ENCODE assay signal across 28 cellular contexts in the genomic region with DNA sequence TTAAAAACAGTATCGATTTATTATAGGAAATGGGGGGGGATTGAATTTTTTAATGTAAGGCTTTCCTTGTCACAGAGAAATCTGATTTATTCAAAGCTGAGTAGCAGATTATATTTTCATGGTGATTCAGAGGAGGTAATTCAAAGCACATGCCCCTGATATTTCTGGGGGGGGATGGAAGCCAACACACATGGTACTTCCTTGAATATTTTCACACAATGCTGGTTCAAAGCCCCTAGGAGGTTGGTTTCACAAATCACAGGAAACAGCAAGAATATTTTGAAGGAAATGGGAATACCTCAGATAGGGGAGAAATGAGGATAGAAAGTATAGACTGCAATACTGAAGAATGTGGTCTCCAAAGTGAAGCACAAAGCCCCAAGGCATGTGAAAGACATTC.
DNase-seq lines count a peak whose midpoint lies in the region; ATAC-seq and TF ChIP-seq lines count a peak whose summit lies in the region.
"Had no signal": no experiment of that assay in that cellular context is flagged by ENCODE, and none has a peak within 500 bp of the region (broad histone marks: within the 10 kb centered on the region; RNA-seq: fewer than 3 reads in every experiment).

No MANE protein-coding gene starts in this region.

- no peak for DNase-seq in mammary epithelial cell
- DNase-seq in breast epithelium (ENCODE audit: low spot score in 2 of 2) = no peak
- DNase-seq in T-helper 17 cell = no peak
- peak; percentile 75 for DNase-seq in fibroblast of peridontal ligament (ENCODE audit: extremely low read depth)
- DNase-seq in mucosa of descending colon = no peak
- DNase-seq in glutamatergic neuron = no peak
- no peak for DNase-seq in prostate gland (ENCODE audit: low spot score)
- DNase-seq: activated naive CD8-positive, alpha-beta T cell treated with anti-CD3 and anti-CD28 coated beads, Interleukin-2, amount 10 ng/mL, durations not matched to agents 7 days and 5 days; DMS 273 treated with DMSO at 0.1 percent for 48 hours; effector memory CD8-positive, alpha-beta T cell; esophagus squamous epithelium; head of caudate nucleus; left lung; NCI-H1105 treated with DMSO at 0.1 percent for 48 hours; NCI-H2029 treated with DMSO at 0.1 percent for 48 hours; NCI-H82; OCI-M1; right lobe of liver; Right ventricle myocardium superior; stimulated activated naive CD8-positive, alpha-beta T cell treated with anti-CD3 and anti-CD28 coated beads, Interleukin-15, amount 100 ng/mL, for 72 hours; tibial artery had no signal

- peak overlapping the region; percentile 3 for H3K27ac ChIP-seq in mammary epithelial cell (ENCODE audit: insufficient read depth, low read depth, low read length)
- no peak overlapping the region for H3K27ac ChIP-seq in breast epithelium
- H3K27ac ChIP-seq in prostate gland = no peak overlapping the region
- H3K27ac ChIP-seq: C4-2B, esophagus squamous epithelium, left lung, parathyroid adenoma, right lobe of liver, tibial artery had no signal

- 100% methylated on average over 1 of the region's 1 CpG for WGBS in mammary epithelial cell (ENCODE audit: low coverage, missing lambda C conversion rate)
- WGBS in prostate gland = 85% methylated on average over 1 of the region's 1 CpG

- H3K27ac Mint-ChIP-seq in T-helper 17 cell (peak overlapping the region; percentile 67), glutamatergic neuron (ENCODE audit: unreplicated experiment) (no peak overlapping the region)
- H3K27ac Mint-ChIP-seq: activated naive CD8-positive, alpha-beta T cell treated with anti-CD3 and anti-CD28 coated beads, Interleukin-2, amount 10 ng/mL, durations not matched to agents 7 days and 5 days; brain; effector memory CD8-positive, alpha-beta T cell; mesothelial cell of epicardium; natural killer cell treated with Interleukin-12 subunit alpha and Interleukin-12 subunit beta and Interleukin-15 and Interleukin-18, amount 100 ng/mL, for 72 hours had no signal

- peaks cover 22% of the 10 kb centered on the region for H3K36me3 Mint-ChIP-seq in T-helper 17 cell (ENCODE audit: low read depth)
- no peaks in the 10 kb centered on the region for H3K36me3 Mint-ChIP-seq in glutamatergic neuron (ENCODE audit: unreplicated experiment)
- H3K36me3 Mint-ChIP-seq: brain, mesothelial cell of epicardium had no signal

- H4K20me1 ChIP-seq in mammary epithelial cell (ENCODE audit: insufficient read depth, low read length) = no peaks in the 10 kb centered on the region

- no peak overlapping the region for H2AFZ ChIP-seq in mammary epithelial cell (ENCODE audit: low read depth, low read length)
- H2AFZ ChIP-seq: parathyroid adenoma had no signal

- H3K36me3 ChIP-seq in mammary epithelial cell (ENCODE audit: insufficient read depth, low read length) = peaks cover 18% of the 10 kb centered on the region
- no peaks in the 10 kb centered on the region for H3K36me3 ChIP-seq in breast epithelium
- H3K36me3 ChIP-seq in mucosa of descending colon (ENCODE audit: low read depth) = no peaks in the 10 kb centered on the region
- no peaks in the 10 kb centered on the region for H3K36me3 ChIP-seq in prostate gland
- H3K36me3 ChIP-seq: tibial artery had no signal

- H3K4me2 ChIP-seq in mammary epithelial cell (ENCODE audit: insufficient read depth, low read depth, low read length) = no peak overlapping the region

- H3K4me3 Mint-ChIP-seq in T-helper 17 cell = no peak overlapping the region
- no peak overlapping the region for H3K4me3 Mint-ChIP-seq in glutamatergic neuron (ENCODE audit: unreplicated experiment)
- H3K4me3 Mint-ChIP-seq: activated naive CD8-positive, alpha-beta T cell treated with anti-CD3 and anti-CD28 coated beads, Interleukin-2, amount 10 ng/mL, durations not matched to agents 7 days and 5 days; brain; effector memory CD8-positive, alpha-beta T cell; mesothelial cell of epicardium; natural killer cell treated with Interleukin-12 subunit alpha and Interleukin-12 subunit beta and Interleukin-15 and Interleukin-18, amount 100 ng/mL, for 72 hours; stimulated activated naive CD8-positive, alpha-beta T cell treated with anti-CD3 and anti-CD28 coated beads, Interleukin-15, amount 100 ng/mL, for 72 hours had no signal

- no peaks in the 10 kb centered on the region for H3K9me3 Mint-ChIP-seq in glutamatergic neuron (ENCODE audit: unreplicated experiment)
- H3K9me3 Mint-ChIP-seq: activated naive CD8-positive, alpha-beta T cell treated with anti-CD3 and anti-CD28 coated beads, Interleukin-2, amount 10 ng/mL, durations not matched to agents 7 days and 5 days; activated T-helper 2 cell treated with anti-CD3 and anti-CD28 coated beads, Interferon-gamma antibody, Interleukin-2, Interleukin-4, amounts not matched to agents 10 μg/mL and 5 μg/mL and 100 μg/mL, durations not matched to agents 14 hours and 24 hours and 36 hours; brain; effector memory CD8-positive, alpha-beta T cell; mesothelial cell of epicardium; natural killer cell treated with Interleukin-12 subunit alpha and Interleukin-12 subunit beta and Interleukin-15 and Interleukin-18, amount 100 ng/mL, for 72 hours; stimulated activated naive CD8-positive, alpha-beta T cell treated with anti-CD3 and anti-CD28 coated beads, Interleukin-15, amount 100 ng/mL, for 72 hours had no signal

- H3K4me1 Mint-ChIP-seq in T-helper 17 cell (peaks cover 53% of the 10 kb centered on the region), glutamatergic neuron (ENCODE audit: low read depth, unreplicated experiment) (no peaks in the 10 kb centered on the region)
- H3K4me1 Mint-ChIP-seq: brain had no signal

- no TSS peak for BruUV-seq in mammary epithelial cell (replicated peaks; lab: Mats Ljungman, UMichigan)

- no peaks in the 10 kb centered on the region for H3K9me3 ChIP-seq in mammary epithelial cell (replicated peaks; ENCODE audit: insufficient read depth, low read length)
- no peaks in the 10 kb centered on the region for H3K9me3 ChIP-seq in breast epithelium
- H3K9me3 ChIP-seq in T-helper 17 cell (ENCODE audit: control insufficient read depth, low read length, poor library complexity, severe bottlenecking) = no peaks in the 10 kb centered on the region
- H3K9me3 ChIP-seq in mucosa of descending colon = no peaks in the 10 kb centered on the region
- H3K9me3 ChIP-seq in prostate gland = no peaks in the 10 kb centered on the region
- H3K9me3 ChIP-seq: esophagus squamous epithelium, left lung, right lobe of liver, tibial artery had no signal

- peak overlapping the region; percentile 7 for H3K9ac ChIP-seq in mammary epithelial cell (ENCODE audit: insufficient read depth, low read length)
- H3K9ac ChIP-seq: parathyroid adenoma had no signal

- H3K79me2 ChIP-seq in mammary epithelial cell (ENCODE audit: insufficient read depth, low read length) = peaks cover 43% of the 10 kb centered on the region
- H3K79me2 ChIP-seq: parathyroid adenoma had no signal

- in situ Hi-C loops in mammary epithelial cell (cut with MboI; ENCODE audit: low sequenced_read_pairs in 2 of 2) = no loop called here

- no peak for ATAC-seq in T-helper 17 cell
- no peak for ATAC-seq in mucosa of descending colon
- ATAC-seq in GM18867 (IDR thresholded peaks at IDR 0.05; ENCODE audit: unreplicated experiment) = no peak
- ATAC-seq: effector memory CD8-positive, alpha-beta T cell; left lung; natural killer cell treated with Interleukin-12 subunit alpha and Interleukin-12 subunit beta and Interleukin-15 and Interleukin-18, amount 100 ng/mL, for 72 hours; right lobe of liver; stimulated activated naive CD8-positive, alpha-beta T cell treated with anti-CD3 and anti-CD28 coated beads, Interleukin-15, amount 100 ng/mL, for 72 hours had no signal

- H3K4me1 ChIP-seq in mammary epithelial cell (ENCODE audit: insufficient read depth, low read length) (peaks cover 56% of the 10 kb centered on the region), breast epithelium (no peaks in the 10 kb centered on the region), mucosa of descending colon (ENCODE audit: low read depth) (no peaks in the 10 kb centered on the region), prostate gland (replicated peaks) (no peaks in the 10 kb centered on the region)
- H3K4me1 ChIP-seq: parathyroid adenoma, right lobe of liver, tibial artery had no signal

- H3K27me3 ChIP-seq in mammary epithelial cell (ENCODE audit: insufficient read depth, low read length) (no peaks in the 10 kb centered on the region), breast epithelium (no peaks in the 10 kb centered on the region), prostate gland (replicated peaks; ENCODE audit: insufficient read depth) (no peaks in the 10 kb centered on the region)
- H3K27me3 ChIP-seq: esophagus squamous epithelium, left lung, right lobe of liver, tibial artery had no signal

- H3K4me3 ChIP-seq in mammary epithelial cell (replicated peaks in 1 of 3; ENCODE audit: insufficient read depth in 1 of 3, low read depth in 2 of 3, low read length in 3 of 3) (no peak overlapping the region), breast epithelium (no peak overlapping the region), mucosa of descending colon (no peak overlapping the region), prostate gland (no peak overlapping the region)
- H3K4me3 ChIP-seq: esophagus squamous epithelium, left lung, right lobe of liver, tibial artery had no signal

- TF ChIP-seq CTCF in mammary epithelial cell (conservative IDR thresholded peaks at IDR 0.05 in 1 of 2, IDR thresholded peaks at IDR 0.05 in 1 of 2; ENCODE audit: extremely low read depth in 1 of 2, insufficient read depth in 1 of 2, low read depth in 1 of 2, low read length in 2 of 2) = no peak
- TF ChIP-seq CTCF in breast epithelium (IDR thresholded peaks at IDR 0.05) = no peak
- TF ChIP-seq CTCF in mucosa of descending colon (IDR thresholded peaks at IDR 0.05) = no peak
- no peak for TF ChIP-seq CTCF in glutamatergic neuron (IDR thresholded peaks at IDR 0.05; ENCODE audit: partially characterized antibody, unreplicated experiment)
- no peak for TF ChIP-seq CTCF in prostate gland (IDR thresholded peaks at IDR 0.05)

- no peak for TF ChIP-seq POLR2A in breast epithelium (IDR thresholded peaks at IDR 0.05)
- TF ChIP-seq POLR2A in prostate gland (IDR thresholded peaks at IDR 0.05) = no peak

- H3K27me3 Mint-ChIP-seq in T-helper 17 cell = no peaks in the 10 kb centered on the region
- H3K27me3 Mint-ChIP-seq in glutamatergic neuron (ENCODE audit: unreplicated experiment) = no peaks in the 10 kb centered on the region
- H3K27me3 Mint-ChIP-seq: activated naive CD8-positive, alpha-beta T cell treated with anti-CD3 and anti-CD28 coated beads, Interleukin-2, amount 10 ng/mL, durations not matched to agents 7 days and 5 days; effector memory CD8-positive, alpha-beta T cell; stimulated activated naive CD8-positive, alpha-beta T cell treated with anti-CD3 and anti-CD28 coated beads, Interleukin-15, amount 100 ng/mL, for 72 hours had no signal

- CTCF ChIA-PET in mammary epithelial cell (lab: Charles Lee; ENCODE audit: low non-redundant PET) = no interaction called here

- dilution Hi-C loops in mammary epithelial cell (cut with HindIII; ENCODE audit: low sequenced_read_pairs) = no loop called here

- intact Hi-C loops in mammary epithelial cell (cut with micrococcal nuclease) = no loop called here
- intact Hi-C loops in breast epithelium (cut with DNase I; ENCODE audit: low total_unique reads) = no loop called here
- intact Hi-C loops in mucosa of descending colon (cut with DNase I, micrococcal nuclease) = no loop called here
- intact Hi-C loops in prostate gland (cut with DNase I) = no loop called here
